8 cellular contexts compared by ENCODE assay signal in the genomic region with DNA sequence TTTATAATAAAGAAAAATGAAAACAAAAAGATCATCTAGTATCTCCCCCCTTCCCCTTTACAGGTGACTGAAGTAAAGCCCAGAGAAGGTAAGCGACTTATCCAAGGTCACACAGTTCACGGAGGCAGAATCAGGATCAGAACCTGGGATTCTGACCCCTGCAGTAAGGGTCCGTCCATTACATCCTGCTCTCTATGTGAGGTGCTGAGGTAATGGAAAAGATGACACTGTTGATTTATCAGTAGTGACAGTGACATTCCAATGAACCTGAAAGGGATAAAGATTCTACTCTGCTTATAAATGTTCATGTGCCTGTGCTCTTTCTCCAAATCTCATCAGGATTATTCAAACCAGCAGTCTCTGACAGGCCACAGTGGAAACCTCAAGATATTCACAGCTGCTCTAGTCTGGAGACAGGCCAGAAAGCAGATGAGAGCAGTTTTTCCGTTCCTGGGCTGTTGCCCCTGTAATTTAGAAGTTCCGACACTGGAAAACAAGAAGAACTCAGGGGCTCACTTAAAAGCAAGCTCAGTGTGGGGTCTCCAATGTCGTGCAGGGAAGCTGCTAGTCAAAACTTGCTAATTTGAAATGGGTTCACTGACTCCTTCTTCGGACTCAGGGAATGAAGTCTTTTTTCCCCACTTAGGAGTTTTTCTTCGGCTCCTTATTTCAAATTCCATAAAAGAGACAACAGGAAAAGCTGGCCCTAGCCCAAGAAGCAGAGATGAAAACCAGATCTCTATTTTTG.
DNase-seq lines count a peak whose midpoint lies in the region; ATAC-seq and TF ChIP-seq lines count a peak whose summit lies in the region.

No MANE protein-coding gene starts in this region.

- no peaks in the 10 kb centered on the region for H3K9me3 ChIP-seq in right atrium auricular region
- no peaks in the 10 kb centered on the region for H3K9me3 ChIP-seq in vagina

- H3K27ac ChIP-seq in right atrium auricular region, result peak overlapping the region; percentile 77 to 87
- H3K27ac ChIP-seq in vagina, result peak overlapping the region; percentile 4

- peaks cover 0 to 29% of the 10 kb centered on the region in 2 donors for H3K4me1 ChIP-seq in right atrium auricular region
- H3K4me1 ChIP-seq in vagina, result peaks cover 23% of the 10 kb centered on the region

- H3K4me3 ChIP-seq in right atrium auricular region (peak overlapping the region in 1 of 2 donors; percentile 21), vagina (peak overlapping the region in 1 of 2 donors; percentile 1)

- H3K36me3 ChIP-seq in right atrium auricular region, result no peaks in the 10 kb centered on the region
- no peaks in the 10 kb centered on the region for H3K36me3 ChIP-seq in vagina

- DNase-seq in RKO (ENCODE audit: low spot score) (peak; percentile 20), right atrium auricular region (ENCODE audit: low spot score) (no peak), vagina (ENCODE audit: extremely low spot score in 2 of 2) (no peak), HK-2 (ENCODE audit: unreplicated experiment) (no peak)
- no peak for DNase-seq in activated CD8-positive, alpha-beta memory T cell treated with anti-CD3 and anti-CD28 coated beads, Interleukin-2, amount 50 U/mL, for 48 hours

- intact Hi-C loops in vagina (cut with DNase I), result no loop called here

- ATAC-seq in GM18870 (IDR thresholded peaks at IDR 0.05; ENCODE audit: unreplicated experiment) (peak; percentile 26), HG02870 (IDR thresholded peaks at IDR 0.05; ENCODE audit: unreplicated experiment) (peak; percentile 38), GM18520 (IDR thresholded peaks at IDR 0.05; ENCODE audit: unreplicated experiment) (no peak)

- no peak for TF ChIP-seq POLR2A in vagina (IDR thresholded peaks at IDR 0.05)

- H3K27me3 ChIP-seq in right atrium auricular region, result no peaks in the 10 kb centered on the region
- H3K27me3 ChIP-seq in vagina, result no peaks in the 10 kb centered on the region

- TF ChIP-seq CTCF in right atrium auricular region (IDR thresholded peaks at IDR 0.05) (no peak), vagina (IDR thresholded peaks at IDR 0.05) (no peak)
